In genomic region chr1:1614954-1615255, GRCh38 we compare ENCODE assay signal across 8 cellular contexts. TPM values are rescaled to one million over a fixed set of nuclear protein-coding genes. Genes with fewer than 3 reads are reported as not detected.
DNase-seq lines count a peak whose midpoint lies in the region; ATAC-seq and TF ChIP-seq lines count a peak whose summit lies in the region.

No MANE protein-coding gene starts in this region.

- peak overlapping the region; percentile 99 for H3K9ac ChIP-seq in GM23248

- in situ Hi-C loops in GM23248 (cut with MboI): no loop called here

- peaks cover 21% of the 10 kb centered on the region for H3F3A ChIP-seq in GM23248 (ENCODE audit: insufficient read depth)

- peak overlapping the region; percentile 94 for H3K4me2 ChIP-seq in GM23248 (ENCODE audit: unreplicated experiment)

- ATAC-seq in gastroesophageal sphincter (no peak), GM19463 (IDR thresholded peaks at IDR 0.05; ENCODE audit: unreplicated experiment) (no peak)

- H3K9me3 ChIP-seq in GM23248 (ENCODE audit: low read depth) (no peaks in the 10 kb centered on the region), gastroesophageal sphincter (no peaks in the 10 kb centered on the region)

- no peak for TF ChIP-seq EP300 in gastroesophageal sphincter (IDR thresholded peaks at IDR 0.05)

- H3K4me3 ChIP-seq in GM23248 (peak overlapping the region; percentile 92), WI38 (ENCODE audit: low read depth, low read length) (peak overlapping the region; percentile 83), gastroesophageal sphincter (peak overlapping the region; percentile 70 to 85), skeletal muscle cell (ENCODE audit: low read depth, low read length) (peak overlapping the region; percentile 90)

- peaks cover 6% of the 10 kb centered on the region; the same call in 1 of the 2 replicates for H3K4me1 ChIP-seq in GM23248 (ENCODE audit: insufficient read depth)
- H3K4me1 ChIP-seq in gastroesophageal sphincter: peaks cover 0 to 45% (median 22%) of the 10 kb centered on the region in 3 donors

- no peak for TF ChIP-seq POLR2A in gastroesophageal sphincter (IDR thresholded peaks at IDR 0.05)

- no peaks in the 10 kb centered on the region for H3K9me2 ChIP-seq in GM23248 (ENCODE audit: insufficient read depth)

- TF ChIP-seq CTCF in WI38 (IDR thresholded peaks at IDR 0.05; ENCODE audit: low read depth, low read length) (no peak), gastroesophageal sphincter (IDR thresholded peaks at IDR 0.05) (no peak)

- H3K27me3 ChIP-seq in GM23248 (replicated peaks; ENCODE audit: insufficient read depth) (no peaks in the 10 kb centered on the region), gastroesophageal sphincter (no peaks in the 10 kb centered on the region)

- peak overlapping the region; percentile 53 for H2AFZ ChIP-seq in GM23248

- WGBS in GM23248 (ENCODE audit: low coverage in 1 of 2, low lambda C conversion rate in 2 of 2, missing lambda C conversion rate in 2 of 2), 2 experiments: 1% methylated on average over 21 to 23 of the region's 23 CpGs
- 0 to 2% methylated on average over 9 to 16 of the region's 23 CpGs for WGBS in gastroesophageal sphincter (ENCODE audit: low coverage in 1 of 2), 2 donors

- H3K36me3 ChIP-seq in GM23248 (ENCODE audit: low read depth) (no peaks in the 10 kb centered on the region), gastroesophageal sphincter (peaks cover 0 to 25% of the 10 kb centered on the region in 2 donors)

- H3K27ac ChIP-seq in GM23248 (peak overlapping the region; percentile 99), gastroesophageal sphincter (peak overlapping the region in 3 of 4 donors; percentile 99 to 100 (median 100))

- no peaks in the 10 kb centered on the region for H4K20me1 ChIP-seq in GM23248 (ENCODE audit: insufficient read depth)

- DNase-seq in GM23248: no peak
- DNase-seq in skeletal muscle cell (ENCODE audit: low read depth): no peak
- no peak for DNase-seq in pons (ENCODE audit: low spot score)
- no peak for DNase-seq in glomerular visceral epithelial cell (ENCODE audit: extremely low spot score)
- DNase-seq in NCI-H774 (lab: John Stamatoyannopoulos, UW): no peak

- peaks cover 40% of the 10 kb centered on the region for H3K79me2 ChIP-seq in GM23248 (ENCODE audit: insufficient read depth)

RNA-seq across cellular contexts. Expression of gene MIB2, which starts 0.4 kb away (rescaled TPM):
- 70.5 and 100 TPM in 2 replicates for total RNA-seq in GM23248 (2014; rRNA removed; shearing (Covaris generic))
- polyA plus RNA-seq in GM23248 (2016; fragmentation: Nextera tagmentation; extraction: Ambion mirVana): 29.2 and 30.3 TPM in 2 replicates
- total RNA-seq in gastroesophageal sphincter: 10 to 100 TPM; 51.4 to 85.3 (median 69.3) TPM

RNA-seq across cellular contexts. Expression of gene FNDC10, which starts 15.0 kb away (rescaled TPM):
- 7.7 and 9.8 TPM in 2 replicates for total RNA-seq in GM23248 (2014; rRNA removed; shearing (Covaris generic))
- 3.1 and 3.9 TPM in 2 replicates for polyA plus RNA-seq in GM23248 (2016; fragmentation: Nextera tagmentation; extraction: Ambion mirVana)
- total RNA-seq in gastroesophageal sphincter: under 1 TPM in 2 of 4 donors, not detected in 2; 0.54 TPM

RNA-seq across cellular contexts. Expression of gene MMP23B, which starts 17.1 kb away (rescaled TPM):
- total RNA-seq in GM23248 (2014; rRNA removed; shearing (Covaris generic)): not detected in 2 replicates
- polyA plus RNA-seq in GM23248 (2016; fragmentation: Nextera tagmentation; extraction: Ambion mirVana): 1.1 TPM in 1 of 2 replicates, not detected in the other
- 10 to 100 TPM in 2 of 4 donors, 1 to 10 TPM in 2; 5.5 to 27.2 (median 9.4) TPM for total RNA-seq in gastroesophageal sphincter

RNA-seq across cellular contexts. Expression of gene SSU72, which starts 40.2 kb away (rescaled TPM):
- total RNA-seq in GM23248 (2014; rRNA removed; shearing (Covaris generic)): 60.8 and 69.2 TPM in 2 replicates
- polyA plus RNA-seq in GM23248 (2016; fragmentation: Nextera tagmentation; extraction: Ambion mirVana): 195 and 204 TPM in 2 replicates
- total RNA-seq in gastroesophageal sphincter: 100 to 1,000 TPM in 2 of 4 donors, 10 to 100 TPM in 2; 90.5 to 109 (median 98.9) TPM

RNA-seq across cellular contexts. Expression of gene CDK11B, which starts 43.9 kb away (rescaled TPM):
- 8.2 and 11.7 TPM in 2 replicates for total RNA-seq in GM23248 (2014; rRNA removed; shearing (Covaris generic))
- 18.2 and 19.1 TPM in 2 replicates for polyA plus RNA-seq in GM23248 (2016; fragmentation: Nextera tagmentation; extraction: Ambion mirVana)
- 10 to 100 TPM; 19.2 to 59.3 (median 25.4) TPM for total RNA-seq in gastroesophageal sphincter
